8 cellular contexts compared by ENCODE assay signal in genomic region chr2:222903234-222904220, GRCh38. TPM values are rescaled to one million over a fixed set of nuclear protein-coding genes. Genes with fewer than 3 reads are reported as not detected.
A peak's percentile ranks its signal among the peaks of the same experiment; 100 is the strongest.
DNase-seq lines count a peak whose midpoint lies in the region; ATAC-seq and TF ChIP-seq lines count a peak whose summit lies in the region.

No MANE protein-coding gene starts in this region.

- H2AFZ ChIP-seq in smooth muscle cell (ENCODE audit: low read depth) = no peak overlapping the region

- CTCF ChIA-PET in activated naive CD4-positive, alpha-beta T cell treated with anti-CD3 and anti-CD28 coated beads for 36 hours (lab: Charles Lee) = interaction anchor here (0.6 to 8.3 kb wide), 20 partner anchors 9 to 592 kb away, joined by 3 to 92 read pairs (median 4); no protein-coding TSS in a partner anchor

- no peak overlapping the region for H3K4me3 Mint-ChIP-seq in activated naive CD4-positive, alpha-beta T cell treated with anti-CD3 and anti-CD28 coated beads for 36 hours

- intact Hi-C loops in activated naive CD4-positive, alpha-beta T cell treated with anti-CD3 and anti-CD28 coated beads for 36 hours (cut with micrococcal nuclease) = loop anchor here (1.0 to 10.0 kb wide), 5 partner anchors 43 to 849 kb away; partner anchors contain the start of gene ACSL3
- intact Hi-C loops in left ventricle myocardium inferior (cut with micrococcal nuclease) = loop anchor here (2.0 to 5.0 kb wide), 2 partner anchors 41 to 195 kb away; partner anchors contain the start of gene ACSL3

- H3K4me2 ChIP-seq in smooth muscle cell = no peak overlapping the region

- peaks cover 23% of the 10 kb centered on the region for H3K4me1 Mint-ChIP-seq in activated naive CD4-positive, alpha-beta T cell treated with anti-CD3 and anti-CD28 coated beads for 36 hours (ENCODE audit: low read depth)

- H3K4me1 ChIP-seq in left ventricle myocardium inferior (peaks cover 75% of the 10 kb centered on the region), smooth muscle cell (ENCODE audit: low read depth) (peaks cover 19% of the 10 kb centered on the region)

- H3F3A ChIP-seq in smooth muscle cell (ENCODE audit: low read depth) = peaks cover 15% of the 10 kb centered on the region

- peaks cover 13% of the 10 kb centered on the region for H3K36me3 Mint-ChIP-seq in activated naive CD4-positive, alpha-beta T cell treated with anti-CD3 and anti-CD28 coated beads for 36 hours (ENCODE audit: low read depth)

- TF ChIP-seq CTCF in left ventricle myocardium inferior (IDR thresholded peaks at IDR 0.05; ENCODE audit: borderline replicate concordance) (peak; percentile 81), smooth muscle cell (IDR thresholded peaks at IDR 0.05; ENCODE audit: borderline replicate concordance, insufficient read depth, poor library complexity, severe bottlenecking) (peak; percentile 61)

- H3K27me3 ChIP-seq in left ventricle myocardium inferior (ENCODE audit: low read depth) = no peaks in the 10 kb centered on the region
- no peaks in the 10 kb centered on the region for H3K27me3 ChIP-seq in smooth muscle cell (ENCODE audit: low read depth)

- no peaks in the 10 kb centered on the region for H3K27me3 Mint-ChIP-seq in activated naive CD4-positive, alpha-beta T cell treated with anti-CD3 and anti-CD28 coated beads for 36 hours (ENCODE audit: low read depth)

- H3K9ac ChIP-seq in smooth muscle cell (ENCODE audit: low read depth) = no peak overlapping the region

- WGBS in smooth muscle cell (ENCODE audit: low lambda C conversion rate) = 94% methylated on average over 16 of the region's 16 CpGs

- H3K27ac Mint-ChIP-seq in activated naive CD4-positive, alpha-beta T cell treated with anti-CD3 and anti-CD28 coated beads for 36 hours = no peak overlapping the region

- H3K36me3 ChIP-seq in left ventricle myocardium inferior = no peaks in the 10 kb centered on the region
- no peaks in the 10 kb centered on the region for H3K36me3 ChIP-seq in smooth muscle cell (ENCODE audit: low read depth)

- no peak overlapping the region for H3K4me3 ChIP-seq in left ventricle myocardium inferior
- H3K4me3 ChIP-seq in smooth muscle cell = no peak overlapping the region

- DNase-seq in COR-L47 (lab: John Stamatoyannopoulos, UW) (peak; percentile 22), NCI-H460 (ENCODE audit: extremely low read depth, low read depth) (peak; percentile 64), left ventricle myocardium inferior (no peak), smooth muscle cell (lab: John Stamatoyannopoulos, UW; ENCODE audit: unreplicated experiment) (no peak), ecto neural progenitor cell (ENCODE audit: low spot score) (no peak)
- peak; percentile 55 for DNase-seq in activated naive CD4-positive, alpha-beta T cell treated with anti-CD3 and anti-CD28 coated beads for 36 hours

- H3K9me3 Mint-ChIP-seq in activated naive CD4-positive, alpha-beta T cell treated with anti-CD3 and anti-CD28 coated beads for 36 hours = no peaks in the 10 kb centered on the region

- ATAC-seq in GM18870 (IDR thresholded peaks at IDR 0.05; ENCODE audit: unreplicated experiment) (peak; percentile 95), HG03066 (IDR thresholded peaks at IDR 0.05; ENCODE audit: low read depth, unreplicated experiment) (peak; percentile 88)

- no peaks in the 10 kb centered on the region for H3K9me3 ChIP-seq in left ventricle myocardium inferior (replicated peaks)
- no peaks in the 10 kb centered on the region for H3K9me3 ChIP-seq in smooth muscle cell (replicated peaks; ENCODE audit: low read depth)

- peak overlapping the region; percentile 9 for H3K27ac ChIP-seq in left ventricle myocardium inferior (replicated peaks)
- H3K27ac ChIP-seq in smooth muscle cell (ENCODE audit: low read depth) = peak overlapping the region; percentile 47

- H4K20me1 ChIP-seq in smooth muscle cell (ENCODE audit: low read depth) = peaks cover 96% of the 10 kb centered on the region

- peaks cover 99% of the 10 kb centered on the region for H3K79me2 ChIP-seq in smooth muscle cell (ENCODE audit: low read depth)

RNA-seq across cellular contexts. Expression of gene ACSL3, which starts 42.7 kb away (rescaled TPM):
- total RNA-seq in NCI-H460 (2014; rRNA removed; shearing (Covaris generic)) = 156 and 165 TPM in 2 replicates
- polyA plus RNA-seq in NCI-H460 (2014; cell fraction: nucleus; rRNA removed) = 88.5 and 103 TPM in 2 replicates
- 10 to 100 TPM; 35.1 to 36.1 TPM for total RNA-seq in activated naive CD4-positive, alpha-beta T cell treated with anti-CD3 and anti-CD28 coated beads for 36 hours
- total RNA-seq in left ventricle myocardium inferior (50.1 TPM), smooth muscle cell (178 and 183 TPM in 2 replicates)
- polyA plus RNA-seq in smooth muscle cell = 111 TPM in 2 replicates

Comparison
In these comparisons a context has a peak if more than half of its experiments do, and no peak if none do; other contexts are left out.
1. DNase-seq: peak in COR-L47 (single experiment), NCI-H460 (single experiment) and activated naive CD4-positive, alpha-beta T cell treated with anti-CD3 and anti-CD28 coated beads for 36 hours (single experiment); none in left ventricle myocardium inferior (single experiment), smooth muscle cell (single experiment) and ecto neural progenitor cell (single experiment).